Comparison of ENCODE assay signal across 8 cellular contexts in the genomic region with DNA sequence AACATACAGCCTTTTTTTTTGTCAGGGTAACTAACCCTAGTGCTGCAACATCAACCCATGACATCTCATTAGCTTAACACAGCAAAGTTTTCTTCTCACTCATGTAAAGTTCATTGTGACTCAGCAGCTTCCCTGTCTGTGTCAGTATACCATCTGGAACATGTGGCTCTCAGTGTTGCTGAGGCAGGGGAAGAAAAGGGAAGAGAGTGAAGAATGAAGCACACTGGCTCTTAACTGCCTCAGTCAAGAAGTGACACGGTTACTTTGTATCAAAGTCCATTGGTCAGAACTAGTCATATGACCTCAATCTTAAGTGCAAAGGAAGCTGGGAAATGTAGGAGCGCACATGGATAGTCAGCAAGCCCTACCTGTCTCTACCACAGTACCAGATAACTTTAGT.
A peak's percentile ranks its signal among the peaks of the same experiment; 100 is the strongest.
DNase-seq lines count a peak whose midpoint lies in the region; ATAC-seq lines count a peak whose summit lies in the region.

No MANE protein-coding gene starts in this region.

- DNase-seq in NCI-H82 (lab: John Stamatoyannopoulos, UW) (peak; percentile 4), NCI-H82 treated with DMSO at 0.1 percent for 48 hours (lab: John Stamatoyannopoulos, UW; ENCODE audit: unreplicated experiment) (no peak), RKO (ENCODE audit: low spot score) (peak; percentile 63), germinal center (ENCODE audit: low spot score) (peak; percentile 16), OCI-M2 (lab: John Stamatoyannopoulos, UW; ENCODE audit: unreplicated experiment) (no peak), activated gamma-delta T cell (lab: John Stamatoyannopoulos, UW) (no peak)

- ATAC-seq in HG02798 (IDR thresholded peaks at IDR 0.05; ENCODE audit: poor library complexity, unreplicated experiment) = peak; percentile 74
- no peak for ATAC-seq in GM18498 (IDR thresholded peaks at IDR 0.05; ENCODE audit: unreplicated experiment)

Comparison
In these comparisons a context has a peak if more than half of its experiments do, and no peak if none do; other contexts are left out.
1. DNase-seq: peak in NCI-H82 (single experiment), RKO (single experiment) and germinal center (single experiment); none in NCI-H82 treated with DMSO at 0.1 percent for 48 hours (single experiment), OCI-M2 (single experiment) and activated gamma-delta T cell (single experiment).